Comparison of ENCODE assay signal across 19 cellular contexts in genomic region chr6:23688650-23689049, GRCh38.
DNase-seq lines count a peak whose midpoint lies in the region; ATAC-seq and TF ChIP-seq lines count a peak whose summit lies in the region.
"Had no signal": no experiment of that assay in that cellular context is flagged by ENCODE, and none has a peak within 500 bp of the region (broad histone marks: within the 10 kb centered on the region; RNA-seq: fewer than 3 reads in every experiment).

No MANE protein-coding gene starts in this region.

- DNase-seq in fibroblast of mammary gland (ENCODE audit: low read depth) (peak; percentile 57), mesothelial cell of epicardium (ENCODE audit: low spot score in 2 of 2, unreplicated experiment in 2 of 2) (no peak), NCI-H2196 (lab: John Stamatoyannopoulos, UW; ENCODE audit: unreplicated experiment) (no peak), AML-193 (lab: John Stamatoyannopoulos, UW) (no peak)
- DNase-seq: CD8-positive, alpha-beta T cell; DMS 273 treated with DMSO at 0.1 percent for 48 hours; DMS53; DND-41; HCEC 1CT; HFFc6; IMR-90 had no signal

- TF ChIP-seq CTCF in C4-2B (conservative IDR thresholded peaks at IDR 0.05) (no peak), VCaP (conservative IDR thresholded peaks at IDR 0.05) (no peak), fibroblast of mammary gland (conservative IDR thresholded peaks at IDR 0.05; ENCODE audit: control insufficient read depth, insufficient read depth, low read depth, low read length) (no peak), mesothelial cell of epicardium (IDR thresholded peaks at IDR 0.05; ENCODE audit: unreplicated experiment) (no peak)

- H3K27ac Mint-ChIP-seq in mesothelial cell of epicardium, result peak overlapping the region; percentile 64
- H3K27ac Mint-ChIP-seq: CD8-positive, alpha-beta T cell; HFFc6 had no signal

- no peaks in the 10 kb centered on the region for H3K9me3 Mint-ChIP-seq in mesothelial cell of epicardium

- H3K27me3 Mint-ChIP-seq in mesothelial cell of epicardium (ENCODE audit: low read depth), result no peaks in the 10 kb centered on the region

- peak overlapping the region; percentile 52 for H3K4me3 Mint-ChIP-seq in mesothelial cell of epicardium
- H3K4me3 Mint-ChIP-seq: CD8-positive, alpha-beta T cell; HFFc6 had no signal

- no peaks in the 10 kb centered on the region for H3K36me3 Mint-ChIP-seq in mesothelial cell of epicardium
- H3K36me3 Mint-ChIP-seq: CD8-positive, alpha-beta T cell had no signal

- ATAC-seq in GM21381 (IDR thresholded peaks at IDR 0.05; ENCODE audit: unreplicated experiment), result no peak
- ATAC-seq in HG03442 (IDR thresholded peaks at IDR 0.05; ENCODE audit: unreplicated experiment), result no peak
- ATAC-seq: A549; CD8-positive, alpha-beta T cell; K562 had no signal

- H3K4me3 ChIP-seq in fibroblast of mammary gland (ENCODE audit: control insufficient read depth, low read depth, low read length), result no peak overlapping the region
- H3K4me3 ChIP-seq: A549, BLaER1, K562 had no signal

- H3K4me1 Mint-ChIP-seq in mesothelial cell of epicardium, result peaks cover 65% of the 10 kb centered on the region

- H3K27ac ChIP-seq in C4-2B (peak overlapping the region; percentile 12; the same call in 1 of the 2 replicates), VCaP (peak overlapping the region; percentile 96; the same call in 1 of the 2 replicates)
- H3K27ac ChIP-seq: 22Rv1, A549, BLaER1 had no signal
